In genomic region chr3:100163787-100164186, GRCh38 we compare ENCODE assay signal across 26 cellular contexts. TPM values are rescaled to one million over a fixed set of nuclear protein-coding genes. Genes with fewer than 3 reads are reported as not detected.
A peak's percentile ranks its signal among the peaks of the same experiment; 100 is the strongest.
DNase-seq lines count a peak whose midpoint lies in the region; ATAC-seq, FAIRE-seq and TF ChIP-seq lines count a peak whose summit lies in the region.
"Had no signal": no experiment of that assay in that cellular context is flagged by ENCODE, and none has a peak within 500 bp of the region (broad histone marks: within the 10 kb centered on the region; RNA-seq: fewer than 3 reads in every experiment).

No MANE protein-coding gene starts in this region.

- WGBS in liver = 83% methylated on average over 2 of the region's 2 CpGs
- WGBS in HepG2 (ENCODE audit: low lambda C conversion rate) = 91% methylated on average over 2 of the region's 2 CpGs
- WGBS in aorta, 2 donors = 3 to 8% methylated on average over 2 of the region's 2 CpGs

- TF ChIP-seq RAD21 in liver (IDR thresholded peaks at IDR 0.05) (peak; percentile 13 to 34), HepG2 (CRISPR knock-in tag; IDR thresholded peaks at IDR 0.05) (no peak)

- ATAC-seq in HepG2 (no peak), sciatic nerve (peak; percentile 94), aorta (ENCODE audit: low FRiP score) (peak; percentile 84)
- ATAC-seq: activated CD4-positive, CD25-positive, alpha-beta regulatory T cell treated with anti-CD3 and anti-CD28 coated beads, Interleukin-2, amount 50 U/mL, for 24 hours; activated CD8-positive, alpha-beta T cell treated with anti-CD3 and anti-CD28 coated beads for 36 hours; activated T-helper 17 cell treated with anti-CD3 and anti-CD28 coated beads, Interleukin-2, amount 50 U/mL, for 72 hours; naive thymus-derived CD4-positive, alpha-beta T cell had no signal

- no peak for FAIRE-seq in HepG2 (lab: Jason Lieb, UNC)
- FAIRE-seq: A204.1, GM12892, TTC549 had no signal

- TF ChIP-seq EP300 in HepG2 (IDR thresholded peaks at IDR 0.05; ENCODE audit: low read depth in 2 of 2, low read length in 2 of 2) = no peak
- TF ChIP-seq EP300 in HepG2 (CRISPR knock-in tag; IDR thresholded peaks at IDR 0.05; ENCODE audit: borderline replicate concordance) = no peak

- CTCF ChIA-PET in HepG2 (lab: Yijun Ruan, JAX; ENCODE audit: low intra/inter-chr PET ratio, low total read pairs) = no interaction called here

- no peak overlapping the region for H3K9ac ChIP-seq in liver (ENCODE audit: low read depth in 1 of 2, low read length in 2 of 2)
- no peak overlapping the region for H3K9ac ChIP-seq in HepG2 (ENCODE audit: insufficient read depth, low read depth, low read length)

- DNase-seq in HepG2 (ENCODE audit: low spot score) (no peak), left ventricle myocardium inferior (no peak), sciatic nerve (ENCODE audit: low spot score) (no peak), aorta (no peak), T-helper 2 cell (no peak), medulla oblongata (ENCODE audit: extremely low spot score) (no peak)
- no peak for DNase-seq in activated CD4-positive, alpha-beta T cell treated with anti-CD3 and anti-CD28 coated beads, Interleukin-2, amount 10 ng/mL, durations not matched to agents 24 days and 14 days
- DNase-seq: activated CD8-positive, alpha-beta T cell treated with anti-CD3 and anti-CD28 coated beads for 36 hours; activated naive CD4-positive, alpha-beta T cell treated with anti-CD3 and anti-CD28 coated beads, Interleukin-2, amount 50 U/mL, for 16 hours; amygdala; CD4-positive, CD25-positive, alpha-beta regulatory T cell; cortex of kidney; naive thymus-derived CD4-positive, alpha-beta T cell; NCI-H1436; NCI-H345; NCI-H748 treated with DMSO at 0.1 percent for 48 hours; nucleus accumbens; RPMI8226; stimulated activated CD4-positive, alpha-beta T cell treated with anti-CD3 and anti-CD28 coated beads, Interleukin-2, amount 100 ng/mL, for 48 hours had no signal

- H3K9me3 ChIP-seq in liver (ENCODE audit: control insufficient read depth in 4 of 4, low read length in 3 of 4) (no peaks in the 10 kb centered on the region), HepG2 (ENCODE audit: low read length) (no peaks in the 10 kb centered on the region), left ventricle myocardium inferior (replicated peaks) (no peaks in the 10 kb centered on the region), aorta (ENCODE audit: control insufficient read depth, low read length) (no peaks in the 10 kb centered on the region)
- H3K9me3 ChIP-seq: esophagus muscularis mucosa had no signal

- peaks cover 3% of the 10 kb centered on the region for H3K4me1 Mint-ChIP-seq in activated CD4-positive, alpha-beta T cell treated with anti-CD3 and anti-CD28 coated beads, Interleukin-2, amount 10 ng/mL, durations not matched to agents 24 days and 14 days
- H3K4me1 Mint-ChIP-seq: activated T-helper 17 cell treated with anti-CD3 and anti-CD28 coated beads, Interleukin-2, amount 50 U/mL, for 72 hours; CD4-positive, CD25-positive, alpha-beta regulatory T cell; naive thymus-derived CD4-positive, alpha-beta T cell had no signal

- H2AFZ ChIP-seq in HepG2 (ENCODE audit: low read length) = no peak overlapping the region

- no peak for TF ChIP-seq POLR2A in HepG2 (IDR thresholded peaks at IDR 0.05; ENCODE audit: insufficient read depth in 1 of 2, low read depth in 2 of 2, low read length in 2 of 2)

- H3K27ac ChIP-seq in liver (ENCODE audit: low read depth in 1 of 2, low read length in 2 of 2) (no peak overlapping the region), HepG2 (ENCODE audit: extremely low read length, insufficient read depth, low read length) (no peak overlapping the region), left ventricle myocardium inferior (replicated peaks) (peak overlapping the region; percentile 75), aorta (ENCODE audit: low read depth in 1 of 2, low read length in 2 of 2) (peak overlapping the region; percentile 88 to 99)

- POLR2A ChIA-PET in HepG2 (lab: Yijun Ruan, JAX) = no interaction called here

- BruUV-seq in HepG2 (replicated peaks; lab: Mats Ljungman, UMichigan) = no TSS peak

- in situ Hi-C loops in HepG2 (cut with HindIII; ENCODE audit: extremely low pct_ligation_motif_present, low pct_unique_long_range_greater_than_20kb) = no loop called here

- TF ChIP-seq CTCF in liver (IDR thresholded peaks at IDR 0.05; ENCODE audit: low read depth, low read length, missing input control) (no peak), HepG2 (CRISPR knock-in tag; IDR thresholded peaks at IDR 0.05) (no peak), left ventricle myocardium inferior (IDR thresholded peaks at IDR 0.05; ENCODE audit: borderline replicate concordance) (no peak)

- no peak overlapping the region for H3K4me3 Mint-ChIP-seq in activated CD4-positive, alpha-beta T cell treated with anti-CD3 and anti-CD28 coated beads, Interleukin-2, amount 10 ng/mL, durations not matched to agents 24 days and 14 days
- H3K4me3 Mint-ChIP-seq: activated CD8-positive, alpha-beta T cell treated with anti-CD3 and anti-CD28 coated beads for 36 hours; activated T-helper 17 cell treated with anti-CD3 and anti-CD28 coated beads, Interleukin-2, amount 50 U/mL, for 72 hours; CD4-positive, CD25-positive, alpha-beta regulatory T cell; naive thymus-derived CD4-positive, alpha-beta T cell had no signal

- no peak overlapping the region for H3K4me3 ChIP-seq in liver (ENCODE audit: low read depth in 1 of 3, low read length in 3 of 3)
- no peak overlapping the region for H3K4me3 ChIP-seq in HepG2 (replicated peaks in 1 of 3; ENCODE audit: insufficient read depth in 1 of 3, low read depth in 2 of 3, low read length in 3 of 3)
- H3K4me3 ChIP-seq in left ventricle myocardium inferior = no peak overlapping the region
- no peak overlapping the region for H3K4me3 ChIP-seq in aorta (ENCODE audit: low read length in 2 of 2)
- H3K4me3 ChIP-seq: esophagus muscularis mucosa had no signal

- H3K79me2 ChIP-seq in HepG2 (ENCODE audit: insufficient read depth, low read length) = no peaks in the 10 kb centered on the region

- H3K27me3 Mint-ChIP-seq in activated CD4-positive, alpha-beta T cell treated with anti-CD3 and anti-CD28 coated beads, Interleukin-2, amount 10 ng/mL, durations not matched to agents 24 days and 14 days = no peaks in the 10 kb centered on the region
- H3K27me3 Mint-ChIP-seq: activated CD8-positive, alpha-beta T cell treated with anti-CD3 and anti-CD28 coated beads for 36 hours; activated T-helper 17 cell treated with anti-CD3 and anti-CD28 coated beads, Interleukin-2, amount 50 U/mL, for 72 hours; CD4-positive, CD25-positive, alpha-beta regulatory T cell; naive thymus-derived CD4-positive, alpha-beta T cell had no signal

- peaks cover 5% of the 10 kb centered on the region for H3K9me3 Mint-ChIP-seq in activated CD4-positive, alpha-beta T cell treated with anti-CD3 and anti-CD28 coated beads, Interleukin-2, amount 10 ng/mL, durations not matched to agents 24 days and 14 days
- H3K9me3 Mint-ChIP-seq: activated CD8-positive, alpha-beta T cell treated with anti-CD3 and anti-CD28 coated beads for 36 hours; activated T-helper 17 cell treated with anti-CD3 and anti-CD28 coated beads, Interleukin-2, amount 50 U/mL, for 72 hours; naive thymus-derived CD4-positive, alpha-beta T cell had no signal

- no peak overlapping the region for H3K27ac Mint-ChIP-seq in activated CD4-positive, alpha-beta T cell treated with anti-CD3 and anti-CD28 coated beads, Interleukin-2, amount 10 ng/mL, durations not matched to agents 24 days and 14 days
- H3K27ac Mint-ChIP-seq: activated CD8-positive, alpha-beta T cell treated with anti-CD3 and anti-CD28 coated beads for 36 hours; activated T-helper 17 cell treated with anti-CD3 and anti-CD28 coated beads, Interleukin-2, amount 50 U/mL, for 72 hours; CD4-positive, CD25-positive, alpha-beta regulatory T cell; naive thymus-derived CD4-positive, alpha-beta T cell had no signal

- H4K20me1 ChIP-seq in HepG2 (ENCODE audit: insufficient read depth, low read length) = no peaks in the 10 kb centered on the region

- H3K4me1 ChIP-seq in liver (ENCODE audit: control insufficient read depth in 4 of 4, insufficient read depth in 4 of 4, low read length in 3 of 4) = peaks cover 0 to 4% (median 3%) of the 10 kb centered on the region in 4 donors
- H3K4me1 ChIP-seq in HepG2 (ENCODE audit: insufficient read depth, low read length) = no peaks in the 10 kb centered on the region
- peaks cover 51% of the 10 kb centered on the region for H3K4me1 ChIP-seq in left ventricle myocardium inferior
- H3K4me1 ChIP-seq in aorta (ENCODE audit: control insufficient read depth in 1 of 2, insufficient read depth in 2 of 2, low read length in 2 of 2) = peaks cover 0 to 14% of the 10 kb centered on the region in 2 donors

- intact Hi-C loops in HepG2 (cut with micrococcal nuclease; ENCODE audit: unreplicated experiment) = no loop called here
- intact Hi-C loops in left ventricle myocardium inferior (cut with micrococcal nuclease) = loop anchor here (10.0 kb wide), 1 partner anchor 69 kb away; no protein-coding TSS in a partner anchor
- intact Hi-C loops in sciatic nerve (cut with DNase I) = no loop called here
- intact Hi-C loops in aorta (cut with DNase I) = loop anchor here (5.0 to 10.0 kb wide), 5 partner anchors 56 to 321 kb away; no protein-coding TSS in a partner anchor
- intact Hi-C loops in activated CD4-positive, alpha-beta T cell treated with anti-CD3 and anti-CD28 coated beads, Interleukin-2, amount 10 ng/mL, durations not matched to agents 24 days and 14 days (cut with micrococcal nuclease) = no loop called here

- no peak overlapping the region for H3K4me2 ChIP-seq in HepG2 (ENCODE audit: low read depth, low read length)

- no peaks in the 10 kb centered on the region for H3K36me3 ChIP-seq in liver (ENCODE audit: control insufficient read depth in 4 of 4, insufficient read depth in 3 of 4, low read depth in 1 of 4, low read length in 3 of 4)
- no peaks in the 10 kb centered on the region; a peak in 1 of 5 replicates for H3K36me3 ChIP-seq in HepG2 (replicated peaks in 1 of 2; ENCODE audit: control insufficient read depth in 1 of 2, insufficient read depth in 2 of 2, low read length in 2 of 2)
- no peaks in the 10 kb centered on the region for H3K36me3 ChIP-seq in left ventricle myocardium inferior
- H3K36me3 ChIP-seq in aorta (ENCODE audit: control insufficient read depth in 1 of 2, insufficient read depth in 2 of 2, low read length in 1 of 2) = no peaks in the 10 kb centered on the region
- H3K36me3 ChIP-seq: esophagus muscularis mucosa had no signal

- H3K27me3 ChIP-seq in liver (ENCODE audit: control insufficient read depth in 4 of 4, insufficient read depth in 4 of 4, low read length in 3 of 4) (no peaks in the 10 kb centered on the region), HepG2 (ENCODE audit: control insufficient read depth in 1 of 2, insufficient read depth in 2 of 2, low read length in 2 of 2) (no peaks in the 10 kb centered on the region), left ventricle myocardium inferior (ENCODE audit: low read depth) (no peaks in the 10 kb centered on the region), aorta (ENCODE audit: control insufficient read depth in 1 of 2, insufficient read depth in 2 of 2, low read length in 1 of 2) (no peaks in the 10 kb centered on the region)
- H3K27me3 ChIP-seq: esophagus muscularis mucosa had no signal

- peaks cover 21% of the 10 kb centered on the region for H3K36me3 Mint-ChIP-seq in activated CD4-positive, alpha-beta T cell treated with anti-CD3 and anti-CD28 coated beads, Interleukin-2, amount 10 ng/mL, durations not matched to agents 24 days and 14 days (ENCODE audit: low read depth)

RNA-seq across cellular contexts. Expression of gene FILIP1L, which starts 49.5 kb away (rescaled TPM):
- total RNA-seq in liver (1 to 10 TPM; 1.4 to 6.5 TPM), HepG2 (2016; rRNA removed; fragmentation: Illumina TruSeq; extraction: Trizol) (8.1 and 10.2 TPM in 2 replicates), left ventricle myocardium inferior (84.9 TPM), sciatic nerve (36.2 TPM), aorta (100 to 1,000 TPM; 332 to 861 TPM)
- polyA plus RNA-seq in liver (1 to 10 TPM; 1.4 to 2.3 TPM), HepG2 (2011; rRNA removed) (166 and 187 TPM in 2 replicates), aorta (100 to 1,000 TPM; 168 to 170 TPM)
- total RNA-seq in HepG2 (2016; cell fraction: cytosol; rRNA removed; fragmentation: Illumina TruSeq; extraction: Trizol; ENCODE audit: low read depth) = 1.0 and 1.1 TPM in 2 replicates
- 7.7 and 10.2 TPM in 2 replicates for total RNA-seq in HepG2 (2016; cell fraction: insoluble cytoplasmic fraction; rRNA removed; fragmentation: Illumina TruSeq; extraction: Trizol)
- total RNA-seq in HepG2 (2016; cell fraction: membrane; rRNA removed; fragmentation: Illumina TruSeq; extraction: Trizol) = 2.4 and 3.3 TPM in 2 replicates
- total RNA-seq in HepG2 (2016; cell fraction: nucleus; rRNA removed; fragmentation: Illumina TruSeq; extraction: Trizol) = 5.5 and 5.9 TPM in 2 replicates
- polyA plus RNA-seq in HepG2 (2011; cell fraction: cytosol; rRNA removed) = 125 and 126 TPM in 2 replicates
- polyA plus RNA-seq in HepG2 (2011; cell fraction: nucleus; rRNA removed) = 122 and 131 TPM in 2 replicates
- 68.2 and 110 TPM in 2 replicates for polyA plus RNA-seq in HepG2 (2012)
- 0.85 and 0.89 TPM in 2 replicates for polyA plus RNA-seq in HepG2 (2016; cell fraction: cytosol; fragmentation: Illumina TruSeq; extraction: Trizol; ENCODE audit: low read depth)
- polyA plus RNA-seq in HepG2 (2016; cell fraction: insoluble cytoplasmic fraction; fragmentation: Illumina TruSeq; extraction: Trizol; ENCODE audit: low read depth) = 13.3 and 13.4 TPM in 2 replicates
- 1.5 and 2.1 TPM in 2 replicates for polyA plus RNA-seq in HepG2 (2016; cell fraction: membrane; fragmentation: Illumina TruSeq; extraction: Trizol; ENCODE audit: low read depth)
- polyA plus RNA-seq in HepG2 (2016; cell fraction: nucleus; fragmentation: Illumina TruSeq; extraction: Trizol; ENCODE audit: insufficient read depth, low read depth) = 8.6 and 9.7 TPM in 2 replicates
- 0.05 and 92.6 TPM in 2 replicates for polyA minus RNA-seq in HepG2 (2011; rRNA and poly(A)+ RNA removed; ENCODE audit: low replicate concordance)
- 131 and 135 TPM in 2 replicates for polyA minus RNA-seq in HepG2 (2011; cell fraction: cytosol; rRNA and poly(A)+ RNA removed)
- polyA minus RNA-seq in HepG2 (2011; cell fraction: nucleus; rRNA and poly(A)+ RNA removed) = 134 and 197 TPM in 2 replicates
- 1.2 and 1.4 TPM in 2 replicates for total RNA-seq in activated CD4-positive, alpha-beta T cell treated with anti-CD3 and anti-CD28 coated beads, Interleukin-2, amount 10 ng/mL, durations not matched to agents 24 days and 14 days

Comparison
In these comparisons a context has a peak if more than half of its experiments do, and no peak if none do; other contexts are left out.
1. H3K27ac ChIP-seq: peak in left ventricle myocardium inferior (single experiment) and aorta (2 of 2); none in liver (0 of 2) and HepG2 (single experiment).
2. intact Hi-C loops: an anchor here in left ventricle myocardium inferior (10.0 kb wide) and aorta (5.0 to 10.0 kb wide); none called in HepG2, sciatic nerve and activated CD4-positive, alpha-beta T cell treated with anti-CD3 and anti-CD28 coated beads, Interleukin-2, amount 10 ng/mL, durations not matched to agents 24 days and 14 days.